14 cellular contexts compared by ENCODE assay signal in genomic region chr20:12762725-12763124, GRCh38.
DNase-seq lines count a peak whose midpoint lies in the region; ATAC-seq, FAIRE-seq and TF ChIP-seq lines count a peak whose summit lies in the region.
"Had no signal": no experiment of that assay in that cellular context is flagged by ENCODE, and none has a peak within 500 bp of the region (broad histone marks: within the 10 kb centered on the region; RNA-seq: fewer than 3 reads in every experiment).

No MANE protein-coding gene starts in this region.

- peak; percentile 14 for DNase-seq in BE2C
- peak; percentile 11 for DNase-seq in MG63
- peak in 6 of 10 donors; percentile 4 to 46 (median 34) for DNase-seq in dorsolateral prefrontal cortex
- peak in 6 of 10 donors; percentile 17 to 88 (median 56) for DNase-seq in posterior cingulate gyrus
- DNase-seq in PC-9 = no peak
- DNase-seq in D721Med (ENCODE audit: insufficient read length, low spot score) = no peak
- DNase-seq: DMS 273 treated with DMSO at 0.1 percent for 48 hours; kidney; NCI-H446; stimulated activated naive CD8-positive, alpha-beta T cell treated with anti-CD3 and anti-CD28 coated beads, Interleukin-15, Interleukin-2, amounts not matched to agents 100 U/mL and 50 U/mL, for 24 hours had no signal

- H3K9me3 ChIP-seq in BE2C (no peaks in the 10 kb centered on the region; the same call in 1 of the 2 replicates), MG63 (no peaks in the 10 kb centered on the region), PC-9 (ENCODE audit: insufficient read depth, low read depth) (no peaks in the 10 kb centered on the region)

- H3K27me3 ChIP-seq in BE2C = no peaks in the 10 kb centered on the region
- no peaks in the 10 kb centered on the region for H3K27me3 ChIP-seq in MG63
- peaks cover 0 to 4% (median 0%) of the 10 kb centered on the region in 45 donors for H3K27me3 ChIP-seq in dorsolateral prefrontal cortex
- 0 out of 2 replicates have a peak, but pooled peaks cover 8% of the 10 kb centered on the region for H3K27me3 ChIP-seq in PC-9 (ENCODE audit: insufficient read depth, low read depth)

- POLR2A ChIA-PET in PC-9 (lab: Charles Lee; ENCODE audit: unreplicated experiment) = no interaction called here

- H3K27ac ChIP-seq in dorsolateral prefrontal cortex (peak overlapping the region in 19 of 59 donors; percentile 1 to 71 (median 31)), PC-9 (no peak overlapping the region)

- no peaks in the 10 kb centered on the region for H3K79me2 ChIP-seq in PC-9 (ENCODE audit: low read depth)

- ATAC-seq in GM19023 (IDR thresholded peaks at IDR 0.05; ENCODE audit: unreplicated experiment) = no peak
- ATAC-seq: activated CD4-positive, CD25-positive, alpha-beta regulatory T cell treated with anti-CD3 and anti-CD28 coated beads, Interleukin-2, amount 50 U/mL, for 24 hours; esophagus mucosa; stimulated activated naive CD8-positive, alpha-beta T cell treated with anti-CD3 and anti-CD28 coated beads, Interleukin-15, Interleukin-2, amounts not matched to agents 100 U/mL and 50 U/mL, for 24 hours had no signal

- H3K4me2 ChIP-seq in PC-9 = no peak overlapping the region

- H3K4me3 ChIP-seq in BE2C (ENCODE audit: low read depth, low read length) = no peak overlapping the region
- no peak overlapping the region for H3K4me3 ChIP-seq in MG63
- peak overlapping the region in 16 of 59 donors; percentile 2 to 40 (median 19) for H3K4me3 ChIP-seq in dorsolateral prefrontal cortex
- no peak overlapping the region for H3K4me3 ChIP-seq in PC-9

- BruUV-seq in PC-9 (replicated peaks; lab: Mats Ljungman, UMichigan) = no TSS peak

- no peaks in the 10 kb centered on the region for H3K9me2 ChIP-seq in PC-9 (ENCODE audit: insufficient read depth)

- no peak for TF ChIP-seq CTCF in BE2C (IDR thresholded peaks at IDR 0.05; ENCODE audit: low read depth, low read length)
- no peak for TF ChIP-seq CTCF in dorsolateral prefrontal cortex (IDR thresholded peaks at IDR 0.05 in 54 of 56, conservative IDR thresholded peaks at IDR 0.05 in 2 of 56; ENCODE audit: low read depth in 1 of 56, partially characterized antibody in 56 of 56)
- TF ChIP-seq CTCF in PC-9 (conservative IDR thresholded peaks at IDR 0.05) = no peak
- TF ChIP-seq CTCF in D721Med (IDR thresholded peaks at IDR 0.05; ENCODE audit: insufficient read depth, missing control alignments) = no peak

- intact Hi-C loops in dorsolateral prefrontal cortex (cut with DNase I) = no loop called here
- intact Hi-C loops in posterior cingulate gyrus (cut with DNase I) = no loop called here
- intact Hi-C loops in PC-9 (cut with micrococcal nuclease; ENCODE audit: unreplicated experiment) = no loop called here

- no peak for FAIRE-seq in D721Med (lab: Jason Lieb, UNC)
- FAIRE-seq: RCC 7860 had no signal

- H3K36me3 ChIP-seq in BE2C (no peaks in the 10 kb centered on the region), MG63 (no peaks in the 10 kb centered on the region), PC-9 (ENCODE audit: low read depth) (no peaks in the 10 kb centered on the region)

- 0 out of 2 replicates have a peak, but pooled peaks cover 2% of the 10 kb centered on the region for H3K4me1 ChIP-seq in BE2C
- H3K4me1 ChIP-seq in PC-9 (replicated peaks; ENCODE audit: insufficient read depth) = no peaks in the 10 kb centered on the region

- H3F3A ChIP-seq in PC-9 (ENCODE audit: insufficient read depth, low read depth) = no peaks in the 10 kb centered on the region

- no peak overlapping the region for H2AFZ ChIP-seq in PC-9

- no peaks in the 10 kb centered on the region for H4K20me1 ChIP-seq in PC-9 (ENCODE audit: insufficient read depth)

- CTCF ChIA-PET in PC-9 (lab: Charles Lee) = no interaction called here

Comparison
In these comparisons a context has a peak if more than half of its experiments do, and no peak if none do; other contexts are left out.
1. DNase-seq: peak in BE2C (single experiment), MG63 (single experiment), dorsolateral prefrontal cortex (6 of 10) and posterior cingulate gyrus (6 of 10); none in PC-9 (0 of 2) and D721Med (single experiment).